In the genomic region with DNA sequence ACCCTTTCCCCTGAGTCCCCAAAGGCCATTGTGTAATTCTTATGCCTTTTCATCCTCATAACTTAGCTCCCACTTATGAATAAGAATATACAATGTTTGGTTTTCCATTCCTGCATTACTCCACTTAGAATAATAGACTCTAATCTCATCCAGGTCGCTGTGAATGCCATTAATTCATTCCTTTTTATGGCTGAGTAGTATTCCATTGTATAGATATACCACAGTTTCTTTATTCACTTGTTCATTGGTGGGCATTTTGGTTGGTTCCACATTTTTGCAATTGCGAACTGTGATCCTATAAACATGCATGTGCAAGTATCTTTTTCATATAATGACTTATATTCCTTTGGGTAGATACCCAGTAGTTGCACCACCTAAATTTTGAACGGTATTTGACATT, we compare ENCODE assay signal across 25 cellular contexts.
"Had no signal": no experiment of that assay in that cellular context is flagged by ENCODE, and none has a peak within 500 bp of the region (broad histone marks: within the 10 kb centered on the region; RNA-seq: fewer than 3 reads in every experiment).

No MANE protein-coding gene starts in this region.

- ATAC-seq: effector memory CD8-positive, alpha-beta T cell; esophagus mucosa; foreskin keratinocyte; gastrocnemius medialis; gastroesophageal sphincter; heart left ventricle; heart right ventricle had no signal

- H3K4me3 ChIP-seq: colonic mucosa, coronary artery, dorsolateral prefrontal cortex, esophagus muscularis mucosa, esophagus squamous epithelium, gastrocnemius medialis, gastroesophageal sphincter, heart left ventricle, heart right ventricle had no signal

- DNase-seq: colonic mucosa; cortex of kidney; dermis blood vessel endothelial cell; dorsolateral prefrontal cortex; effector CD4-positive, alpha-beta T cell; effector CD8-positive, alpha-beta T cell; effector memory CD4-positive, alpha-beta T cell; effector memory CD8-positive, alpha-beta T cell; endodermal cell; erythroblast; esophagus squamous epithelium; foreskin fibroblast; foreskin keratinocyte; foreskin melanocyte; gastrocnemius medialis; glutamatergic neuron; head of caudate nucleus; heart left ventricle; heart right ventricle had no signal

- H3K4me3 Mint-ChIP-seq: dendritic cell treated with granulocyte-macrophage colony-stimulating factor and Interleukin-4, amounts not matched to agents 40 ng/mL and 50 ng/mL, for 4 days; effector memory CD8-positive, alpha-beta T cell; endodermal cell had no signal

- H3K36me3 ChIP-seq: colonic mucosa, esophagus muscularis mucosa, esophagus squamous epithelium, gastrocnemius medialis, gastroesophageal sphincter, heart right ventricle had no signal

- H3K4me1 Mint-ChIP-seq: endodermal cell had no signal

- H3K27me3 Mint-ChIP-seq: dendritic cell treated with granulocyte-macrophage colony-stimulating factor and Interleukin-4, amounts not matched to agents 40 ng/mL and 50 ng/mL, for 4 days; effector memory CD8-positive, alpha-beta T cell had no signal

- H3K27ac ChIP-seq: colonic mucosa, coronary artery, dorsolateral prefrontal cortex, epithelial cell of prostate, esophagus muscularis mucosa, esophagus squamous epithelium, foreskin keratinocyte, gastrocnemius medialis, gastroesophageal sphincter, heart left ventricle, heart right ventricle had no signal

- H3K4me1 ChIP-seq: colonic mucosa, gastrocnemius medialis had no signal

- H3K27ac Mint-ChIP-seq: dendritic cell treated with granulocyte-macrophage colony-stimulating factor and Interleukin-4, amounts not matched to agents 40 ng/mL and 50 ng/mL, for 4 days; effector memory CD8-positive, alpha-beta T cell; endodermal cell had no signal

- H3K9me3 ChIP-seq: colonic mucosa, esophagus squamous epithelium, gastrocnemius medialis, gastroesophageal sphincter had no signal

- H3K27me3 ChIP-seq: colonic mucosa, dorsolateral prefrontal cortex, esophagus muscularis mucosa, esophagus squamous epithelium, foreskin keratinocyte, gastrocnemius medialis, gastroesophageal sphincter, heart left ventricle, heart right ventricle had no signal
